In the genomic region with DNA sequence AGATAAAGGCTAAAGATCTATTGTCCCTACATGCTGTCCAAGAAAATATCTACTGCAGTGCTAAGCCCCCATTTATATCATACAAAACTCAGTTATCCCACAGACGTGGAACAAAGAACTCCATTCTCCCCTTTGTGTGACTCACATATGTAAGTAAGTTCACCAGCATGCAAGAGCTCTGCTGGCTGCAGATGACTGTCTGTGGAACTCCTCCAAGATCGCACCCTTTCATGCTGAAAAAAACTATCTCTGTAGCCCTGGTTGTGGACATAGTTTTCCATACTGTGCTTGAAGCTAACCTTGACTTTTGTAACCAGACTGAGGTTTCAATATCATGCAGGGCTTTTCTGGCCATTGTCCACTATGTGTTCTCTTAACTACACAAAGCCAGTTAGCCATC, we compare ENCODE assay signal across 15 cellular contexts.
DNase-seq lines count a peak whose midpoint lies in the region; ATAC-seq, FAIRE-seq and TF ChIP-seq lines count a peak whose summit lies in the region.
"Had no signal": no experiment of that assay in that cellular context is flagged by ENCODE, and none has a peak within 500 bp of the region (broad histone marks: within the 10 kb centered on the region; RNA-seq: fewer than 3 reads in every experiment).

No MANE protein-coding gene starts in this region.

- no peaks in the 10 kb centered on the region for H3F3A ChIP-seq in GM23338 (replicated peaks; ENCODE audit: low read depth)

- no peaks in the 10 kb centered on the region for H3K4me1 ChIP-seq in GM23338 (ENCODE audit: insufficient read depth)
- peaks cover 5% of the 10 kb centered on the region for H3K4me1 ChIP-seq in astrocyte (ENCODE audit: insufficient read depth, low read length)

- H3K4me3 ChIP-seq in GM23338 (no peak overlapping the region), astrocyte (ENCODE audit: insufficient read depth, low read depth, low read length) (no peak overlapping the region)
- H3K4me3 ChIP-seq: spleen had no signal

- H3K36me3 Mint-ChIP-seq in GM23338 (ENCODE audit: low read depth) (no peaks in the 10 kb centered on the region), astrocyte (ENCODE audit: low read depth, unreplicated experiment) (no peaks in the 10 kb centered on the region)
- H3K36me3 Mint-ChIP-seq: activated CD4-positive, alpha-beta memory T cell treated with anti-CD3 and anti-CD28 coated beads for 36 hours; activated naive CD4-positive, alpha-beta T cell treated with anti-CD3 and anti-CD28 coated beads, Interleukin-2, amount 10 ng/mL, durations not matched to agents 7 days and 5 days had no signal

- H3K27me3 Mint-ChIP-seq in GM23338 (ENCODE audit: insufficient read depth, low read depth, poor library complexity) (no peaks in the 10 kb centered on the region), astrocyte (ENCODE audit: low read depth, unreplicated experiment) (no peaks in the 10 kb centered on the region)
- H3K27me3 Mint-ChIP-seq: activated CD4-positive, alpha-beta memory T cell treated with anti-CD3 and anti-CD28 coated beads for 36 hours; activated naive CD4-positive, alpha-beta T cell treated with anti-CD3 and anti-CD28 coated beads, Interleukin-2, amount 10 ng/mL, durations not matched to agents 7 days and 5 days had no signal

- H4K20me1 ChIP-seq in GM23338 (replicated peaks; ENCODE audit: insufficient read depth) (no peaks in the 10 kb centered on the region), astrocyte (ENCODE audit: insufficient read depth, low read length) (no peaks in the 10 kb centered on the region)

- H3K4me1 Mint-ChIP-seq in GM23338 = peaks cover 10% of the 10 kb centered on the region; the same call in 2 of the 3 replicates
- H3K4me1 Mint-ChIP-seq in astrocyte (ENCODE audit: low read depth, unreplicated experiment) = peaks cover 22% of the 10 kb centered on the region
- H3K4me1 Mint-ChIP-seq: activated naive CD4-positive, alpha-beta T cell treated with anti-CD3 and anti-CD28 coated beads, Interleukin-2, amount 10 ng/mL, durations not matched to agents 7 days and 5 days had no signal

- no peak for DNase-seq in GM23338 (ENCODE audit: low spot score)
- peak; percentile 85 for DNase-seq in astrocyte (ENCODE audit: low read depth)
- peak; percentile 89 for DNase-seq in foreskin melanocyte
- peak; percentile 16 for DNase-seq in putamen (ENCODE audit: low spot score)
- DNase-seq in activated CD4-positive, alpha-beta T cell treated with anti-CD3 and anti-CD28 coated beads, Interleukin-2, amount 50 U/mL, for 4 hours = no peak
- DNase-seq in SK-N-DZ (ENCODE audit: low spot score) = no peak
- no peak for DNase-seq in A172 (ENCODE audit: low spot score)
- no peak for DNase-seq in NCI-H226
- DNase-seq: activated CD4-positive, alpha-beta memory T cell treated with anti-CD3 and anti-CD28 coated beads for 36 hours; activated naive CD4-positive, alpha-beta T cell treated with anti-CD3 and anti-CD28 coated beads, Interleukin-2, amount 10 ng/mL, durations not matched to agents 7 days and 5 days; NCI-H2081 treated with DMSO at 0.1 percent for 48 hours; OCI-M1; spleen had no signal

- no peak for ATAC-seq in GM23338

- no peaks in the 10 kb centered on the region for H3K36me3 ChIP-seq in GM23338 (ENCODE audit: insufficient read depth)
- H3K36me3 ChIP-seq in astrocyte (ENCODE audit: insufficient read depth, low read length) = no peaks in the 10 kb centered on the region
- H3K36me3 ChIP-seq: spleen had no signal

- H3K27me3 ChIP-seq in GM23338 (ENCODE audit: insufficient read depth) (no peaks in the 10 kb centered on the region), astrocyte (ENCODE audit: insufficient read depth, low read length) (no peaks in the 10 kb centered on the region)
- H3K27me3 ChIP-seq: spleen had no signal

- peak overlapping the region; percentile 41 for H3K9ac ChIP-seq in astrocyte (ENCODE audit: low read length)
- H3K9ac ChIP-seq: KMS-11 had no signal

- no peaks in the 10 kb centered on the region for H3K9me3 ChIP-seq in astrocyte (ENCODE audit: insufficient read depth, low read depth, low read length)
- H3K9me3 ChIP-seq: spleen had no signal

- H3K27ac ChIP-seq in GM23338 (ENCODE audit: low read depth) = no peak overlapping the region
- H3K27ac ChIP-seq in astrocyte (ENCODE audit: low read depth, low read length) = peak overlapping the region; percentile 47
- H3K27ac ChIP-seq: KMS-11 had no signal

- no peaks in the 10 kb centered on the region for H3K9me2 ChIP-seq in GM23338 (ENCODE audit: insufficient read depth)

- H3K27ac Mint-ChIP-seq in GM23338 = 0 out of 2 replicates have a peak overlapping the region, but pooled peaks have one; percentile 2
- H3K27ac Mint-ChIP-seq in astrocyte (ENCODE audit: unreplicated experiment) = peak overlapping the region; percentile 70
- H3K27ac Mint-ChIP-seq: activated CD4-positive, alpha-beta memory T cell treated with anti-CD3 and anti-CD28 coated beads for 36 hours; activated naive CD4-positive, alpha-beta T cell treated with anti-CD3 and anti-CD28 coated beads, Interleukin-2, amount 10 ng/mL, durations not matched to agents 7 days and 5 days; T-helper 1 cell treated with Interleukin-12 subunit alpha and Interleukin-12 subunit beta and Interleukin-4 antibody, amounts not matched to agents 30 μg/mL and 1 μg/mL, for 36 hours had no signal

- peak; percentile 86 for FAIRE-seq in astrocyte (lab: Jason Lieb, UNC)

- H3K4me3 Mint-ChIP-seq in GM23338 (no peak overlapping the region), astrocyte (ENCODE audit: unreplicated experiment) (no peak overlapping the region)
- H3K4me3 Mint-ChIP-seq: activated CD4-positive, alpha-beta memory T cell treated with anti-CD3 and anti-CD28 coated beads for 36 hours; activated naive CD4-positive, alpha-beta T cell treated with anti-CD3 and anti-CD28 coated beads, Interleukin-2, amount 10 ng/mL, durations not matched to agents 7 days and 5 days; T-helper 1 cell treated with Interleukin-12 subunit alpha and Interleukin-12 subunit beta and Interleukin-4 antibody, amounts not matched to agents 30 μg/mL and 1 μg/mL, for 36 hours had no signal

- TF ChIP-seq CTCF in GM23338 (conservative IDR thresholded peaks at IDR 0.05; ENCODE audit: low read depth in 2 of 2) = no peak
- no peak for TF ChIP-seq CTCF in astrocyte (IDR thresholded peaks at IDR 0.05; ENCODE audit: insufficient read depth, low read depth, low read length)

- H3K4me2 ChIP-seq in GM23338 (no peak overlapping the region), astrocyte (ENCODE audit: low read length) (peak overlapping the region; percentile 46)
- H3K4me2 ChIP-seq: KMS-11 had no signal

- H3K9me3 Mint-ChIP-seq in GM23338 = no peaks in the 10 kb centered on the region
- no peaks in the 10 kb centered on the region for H3K9me3 Mint-ChIP-seq in astrocyte (ENCODE audit: unreplicated experiment)
- H3K9me3 Mint-ChIP-seq: activated CD4-positive, alpha-beta memory T cell treated with anti-CD3 and anti-CD28 coated beads for 36 hours; activated naive CD4-positive, alpha-beta T cell treated with anti-CD3 and anti-CD28 coated beads, Interleukin-2, amount 10 ng/mL, durations not matched to agents 7 days and 5 days; T-helper 1 cell treated with Interleukin-12 subunit alpha and Interleukin-12 subunit beta and Interleukin-4 antibody, amounts not matched to agents 30 μg/mL and 1 μg/mL, for 36 hours had no signal

- H3K79me2 ChIP-seq in GM23338 (replicated peaks; ENCODE audit: insufficient read depth) (no peaks in the 10 kb centered on the region), astrocyte (ENCODE audit: insufficient read depth, low read length) (no peaks in the 10 kb centered on the region)

- no peak overlapping the region for H2AFZ ChIP-seq in GM23338
- no peak overlapping the region for H2AFZ ChIP-seq in astrocyte (ENCODE audit: low read depth, low read length)

TF ChIP-seq in GM23338, 12 proteins besides CTCF, POLR2A, EP300 and RAD21:
- TF ChIP-seq ZNF114 (CRISPR knock-in tag; IDR thresholded peaks at IDR 0.05) = no peak

Comparison
In these comparisons a context has a peak if more than half of its experiments do, and no peak if none do; other contexts are left out.
1. DNase-seq: peak in astrocyte (single experiment), foreskin melanocyte (single experiment) and putamen (single experiment); none in GM23338 (single experiment), activated CD4-positive, alpha-beta T cell treated with anti-CD3 and anti-CD28 coated beads, Interleukin-2, amount 50 U/mL, for 4 hours (0 of 2), SK-N-DZ (single experiment), A172 (single experiment) and NCI-H226 (single experiment).